ENCODE assay signal across 8 cellular contexts in genomic region chr9:127778280-127779135, GRCh38. TPM values are rescaled to one million over a fixed set of nuclear protein-coding genes. Genes with fewer than 3 reads are reported as not detected.
A peak's percentile ranks its signal among the peaks of the same experiment; 100 is the strongest.
DNase-seq lines count a peak whose midpoint lies in the region; ATAC-seq and TF ChIP-seq lines count a peak whose summit lies in the region.

Gene SH2D3C, minus strand, starts transcription at chr9:127778666. Its CDS starts 39 bp downstream, at chr9:127778627.

- H3K27me3 ChIP-seq in CD4-positive, alpha-beta memory T cell (ENCODE audit: insufficient read depth, low read length), result no peaks in the 10 kb centered on the region
- H3K27me3 ChIP-seq in Peyer's patch, result no peaks in the 10 kb centered on the region
- H3K27me3 ChIP-seq in A673 (replicated peaks; ENCODE audit: insufficient read depth, low read depth, low read length, poor library complexity), result no peaks in the 10 kb centered on the region

- peak within 1 kb of the TSS; percentile 91 for H3K27ac ChIP-seq in CD4-positive, alpha-beta memory T cell (ENCODE audit: low read depth, low read length)
- peak within 1 kb of the TSS; percentile 71 to 88 (median 78) for H3K27ac ChIP-seq in Peyer's patch
- H3K27ac ChIP-seq in A673 (ENCODE audit: low read depth, low read length, poor library complexity, severe bottlenecking), result no peak within 1 kb of the TSS

- CTCF ChIA-PET in CD4-positive, alpha-beta memory T cell (lab: Charles Lee; ENCODE audit: partially characterized antibody), result interaction anchor here (1.1 to 2.9 kb wide), 4 partner anchors 9 to 92 kb away, joined by 3 to 12 read pairs (median 12); partner anchors contain the start of gene TOR2A
- CTCF ChIA-PET in A673 (lab: Charles Lee), result interaction anchor here (0.6 kb wide), 1 partner anchor 619 kb away, joined by 5 read pairs; no protein-coding TSS in a partner anchor

- POLR2A ChIA-PET in CD4-positive, alpha-beta memory T cell (lab: Charles Lee; ENCODE audit: partially characterized antibody), result interaction anchor here (0.6 to 12.3 kb wide), 17 partner anchors 9 to 350 kb away, joined by 3 to 377 read pairs (median 4); partner anchors contain the start of genes ENG, LRSAM1, RPL12 and ST6GALNAC6
- POLR2A ChIA-PET in A673 (lab: Charles Lee; ENCODE audit: low non-redundant PET), result interaction anchor here (0.6 kb wide), 1 partner anchor 46 kb away, joined by 3 read pairs; no protein-coding TSS in a partner anchor

- H3K4me1 Mint-ChIP-seq in CD4-positive, alpha-beta memory T cell, result peaks cover 25 to 81% (median 57%) of the 10 kb centered on the region in 4 donors
- peaks cover 56 to 80% of the 10 kb centered on the region in 2 donors for H3K4me1 Mint-ChIP-seq in natural killer cell

- intact Hi-C loops in CD4-positive, alpha-beta memory T cell (cut with micrococcal nuclease), result no loop called here
- intact Hi-C loops in natural killer cell (cut with micrococcal nuclease), result loop anchor here (10.0 kb wide), 1 partner anchor 286 kb away; the partner anchor contains the start of genes NAIF1 and SLC25A25
- intact Hi-C loops in A673 (cut with micrococcal nuclease; ENCODE audit: unreplicated experiment), result no loop called here

- no peaks in the 10 kb centered on the region for H3K27me3 Mint-ChIP-seq in CD4-positive, alpha-beta memory T cell
- no peaks in the 10 kb centered on the region for H3K27me3 Mint-ChIP-seq in natural killer cell (ENCODE audit: low read depth in 2 of 2)

- peak; percentile 31 for ATAC-seq in GM21576 (IDR thresholded peaks at IDR 0.05; ENCODE audit: unreplicated experiment)
- peak; percentile 18 to 41 (median 19) for ATAC-seq in natural killer cell
- ATAC-seq in HG03342 (IDR thresholded peaks at IDR 0.05; ENCODE audit: unreplicated experiment), result no peak

- H3K9me3 ChIP-seq in CD4-positive, alpha-beta memory T cell (ENCODE audit: control insufficient read depth in 1 of 2, low read length in 2 of 2), result no peaks in the 10 kb centered on the region
- H3K9me3 ChIP-seq in Peyer's patch (no peaks in the 10 kb centered on the region), A673 (ENCODE audit: low read depth, low read length, poor library complexity, severe bottlenecking) (no peaks in the 10 kb centered on the region)

- H3K4me1 ChIP-seq in CD4-positive, alpha-beta memory T cell (ENCODE audit: insufficient read depth, low read length), result peaks cover 80% of the 10 kb centered on the region
- H3K4me1 ChIP-seq in Peyer's patch (peaks cover 0 to 13% (median 11%) of the 10 kb centered on the region in 4 donors), A673 (ENCODE audit: insufficient read depth, low read length, poor library complexity, severe bottlenecking) (no peaks in the 10 kb centered on the region)

- peak in 1 of 5 donors; percentile 67 for DNase-seq in CD4-positive, alpha-beta memory T cell
- DNase-seq in Peyer's patch (peak in 2 of 3 donors; percentile 78 to 83), brain pericyte (ENCODE audit: low read depth, low spot score) (peak; percentile 57), natural killer cell (peak; percentile 48), RKO (ENCODE audit: low spot score) (no peak), A673 (ENCODE audit: low spot score) (no peak)

- H3K36me3 ChIP-seq in CD4-positive, alpha-beta memory T cell (ENCODE audit: insufficient read depth, low read length), result peaks cover 10% of the 10 kb centered on the region
- H3K36me3 ChIP-seq in Peyer's patch, result no peaks in the 10 kb centered on the region
- no peaks in the 10 kb centered on the region for H3K36me3 ChIP-seq in A673 (ENCODE audit: insufficient read depth, low read length, poor library complexity, severe bottlenecking)

- TF ChIP-seq POLR2A in Peyer's patch (IDR thresholded peaks at IDR 0.05), result no peak

- H3K36me3 Mint-ChIP-seq in CD4-positive, alpha-beta memory T cell, result peaks cover 0 to 28% of the 10 kb centered on the region in 2 donors
- H3K36me3 Mint-ChIP-seq in natural killer cell, result no peaks in the 10 kb centered on the region

- H3K9me3 Mint-ChIP-seq in CD4-positive, alpha-beta memory T cell, result no peaks in the 10 kb centered on the region
- no peaks in the 10 kb centered on the region for H3K9me3 Mint-ChIP-seq in natural killer cell

- H3K27ac Mint-ChIP-seq in CD4-positive, alpha-beta memory T cell, result peak within 1 kb of the TSS; percentile 96 to 98 (median 97)
- peak within 1 kb of the TSS; percentile 95 to 98 for H3K27ac Mint-ChIP-seq in natural killer cell

- peak within 1 kb of the TSS; percentile 63 to 97 for H3K4me3 ChIP-seq in CD4-positive, alpha-beta memory T cell (ENCODE audit: low read length in 2 of 2)
- H3K4me3 ChIP-seq in Peyer's patch, result peak within 1 kb of the TSS; percentile 29 to 50 (median 44)
- no peak within 1 kb of the TSS for H3K4me3 ChIP-seq in A673 (ENCODE audit: low read depth, low read length, poor library complexity, severe bottlenecking)

- TF ChIP-seq CTCF in Peyer's patch (IDR thresholded peaks at IDR 0.05) (no peak), natural killer cell (IDR thresholded peaks at IDR 0.05) (no peak), A673 (conservative IDR thresholded peaks at IDR 0.05; ENCODE audit: low read depth, low read length) (no peak)

- peak within 1 kb of the TSS; percentile 99 to 100 (median 100) for H3K4me3 Mint-ChIP-seq in CD4-positive, alpha-beta memory T cell
- H3K4me3 Mint-ChIP-seq in natural killer cell, result peak within 1 kb of the TSS; percentile 98

- BruUV-seq in A673 (replicated peaks; lab: Mats Ljungman, UMichigan), result no TSS peak

RNA-seq across cellular contexts. Expression of gene SH2D3C, which starts in this region (rescaled TPM):
- total RNA-seq in CD4-positive, alpha-beta memory T cell, result 10 to 100 TPM; 43.4 to 48.6 TPM
- 10 to 100 TPM in 1 of 2 donors, 1 to 10 TPM in 1; 8.7 to 51.5 TPM for polyA plus RNA-seq in CD4-positive, alpha-beta memory T cell
- total RNA-seq in Peyer's patch (10 to 100 TPM in 1 of 4 donors, 1 to 10 TPM in 3; 1.4 to 22.3 (median 4.1) TPM), natural killer cell (10 to 100 TPM; 42.8 to 86.8 (median 56.6) TPM), A673 (2021) (not detected in 2 replicates)

Comparison
In these comparisons a context has a peak if more than half of its experiments do, and no peak if none do; other contexts are left out.
1. DNase-seq: peak in Peyer's patch (2 of 3), brain pericyte (single experiment) and natural killer cell (single experiment); none in RKO (single experiment) and A673 (single experiment).